Comparison of ENCODE assay signal across 1 cellular context in the genomic region with DNA sequence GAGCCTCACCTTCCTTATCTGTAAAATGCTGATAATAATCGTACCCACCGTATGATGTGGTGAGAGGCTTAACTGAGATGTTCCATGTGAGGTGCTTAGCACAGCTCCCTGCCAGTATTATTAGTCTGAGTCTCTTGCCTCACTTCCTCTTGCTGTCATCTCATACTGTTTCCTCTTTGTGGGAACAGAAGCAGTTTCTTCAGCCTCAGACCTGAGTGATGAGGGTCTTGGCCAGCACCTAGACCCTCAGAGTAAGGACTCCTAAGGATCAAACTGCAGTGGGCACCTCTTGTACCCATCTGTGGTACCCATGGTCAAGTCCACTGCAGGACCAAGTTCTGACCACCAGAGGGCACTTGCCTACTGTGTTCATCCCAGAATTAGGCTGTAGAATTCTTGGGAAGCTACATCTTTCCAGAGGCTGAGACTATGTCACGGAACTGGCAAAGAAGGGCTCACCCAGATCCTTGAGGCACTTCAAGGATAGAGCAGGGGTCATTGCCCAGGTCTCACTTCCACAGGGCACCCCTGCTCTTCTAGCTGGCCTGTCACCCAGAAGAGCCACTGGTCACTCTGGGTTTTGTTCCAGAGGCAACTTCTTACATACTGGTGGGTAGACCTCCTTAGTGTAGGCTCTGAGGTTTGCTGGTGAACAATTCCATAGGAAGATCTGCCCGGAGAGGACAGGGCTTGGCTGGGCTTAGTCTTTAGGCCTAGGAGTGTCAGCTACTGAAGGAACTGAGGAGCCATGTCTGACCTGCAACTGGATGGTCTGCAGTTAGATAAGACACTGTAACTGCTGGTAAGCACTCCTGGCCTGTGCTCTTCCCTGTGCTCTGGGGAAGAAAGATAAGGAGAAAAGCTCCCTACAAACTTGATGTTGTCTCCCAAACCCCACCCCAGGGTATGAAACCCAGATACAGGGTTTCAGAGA.
TF ChIP-seq lines count a peak whose summit lies in the region.

No MANE protein-coding gene starts in this region.

TF ChIP-seq in HepG2, 621 proteins besides CTCF, POLR2A, EP300 and RAD21 (continued from another document and continues in another):
- TF ChIP-seq, protein P1, sequence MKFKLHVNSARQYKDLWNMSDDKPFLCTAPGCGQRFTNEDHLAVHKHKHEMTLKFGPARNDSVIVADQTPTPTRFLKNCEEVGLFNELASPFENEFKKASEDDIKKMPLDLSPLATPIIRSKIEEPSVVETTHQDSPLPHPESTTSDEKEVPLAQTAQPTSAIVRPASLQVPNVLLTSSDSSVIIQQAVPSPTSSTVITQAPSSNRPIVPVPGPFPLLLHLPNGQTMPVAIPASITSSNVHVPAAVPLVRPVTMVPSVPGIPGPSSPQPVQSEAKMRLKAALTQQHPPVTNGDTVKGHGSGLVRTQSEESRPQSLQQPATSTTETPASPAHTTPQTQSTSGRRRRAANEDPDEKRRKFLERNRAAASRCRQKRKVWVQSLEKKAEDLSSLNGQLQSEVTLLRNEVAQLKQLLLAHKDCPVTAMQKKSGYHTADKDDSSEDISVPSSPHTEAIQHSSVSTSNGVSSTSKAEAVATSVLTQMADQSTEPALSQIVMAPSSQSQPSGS (CRISPR knock-in tag; IDR thresholded peaks at IDR 0.05) = peak; percentile 43; the same call in 1 of the 2 replicates
- TF ChIP-seq, protein P2, sequence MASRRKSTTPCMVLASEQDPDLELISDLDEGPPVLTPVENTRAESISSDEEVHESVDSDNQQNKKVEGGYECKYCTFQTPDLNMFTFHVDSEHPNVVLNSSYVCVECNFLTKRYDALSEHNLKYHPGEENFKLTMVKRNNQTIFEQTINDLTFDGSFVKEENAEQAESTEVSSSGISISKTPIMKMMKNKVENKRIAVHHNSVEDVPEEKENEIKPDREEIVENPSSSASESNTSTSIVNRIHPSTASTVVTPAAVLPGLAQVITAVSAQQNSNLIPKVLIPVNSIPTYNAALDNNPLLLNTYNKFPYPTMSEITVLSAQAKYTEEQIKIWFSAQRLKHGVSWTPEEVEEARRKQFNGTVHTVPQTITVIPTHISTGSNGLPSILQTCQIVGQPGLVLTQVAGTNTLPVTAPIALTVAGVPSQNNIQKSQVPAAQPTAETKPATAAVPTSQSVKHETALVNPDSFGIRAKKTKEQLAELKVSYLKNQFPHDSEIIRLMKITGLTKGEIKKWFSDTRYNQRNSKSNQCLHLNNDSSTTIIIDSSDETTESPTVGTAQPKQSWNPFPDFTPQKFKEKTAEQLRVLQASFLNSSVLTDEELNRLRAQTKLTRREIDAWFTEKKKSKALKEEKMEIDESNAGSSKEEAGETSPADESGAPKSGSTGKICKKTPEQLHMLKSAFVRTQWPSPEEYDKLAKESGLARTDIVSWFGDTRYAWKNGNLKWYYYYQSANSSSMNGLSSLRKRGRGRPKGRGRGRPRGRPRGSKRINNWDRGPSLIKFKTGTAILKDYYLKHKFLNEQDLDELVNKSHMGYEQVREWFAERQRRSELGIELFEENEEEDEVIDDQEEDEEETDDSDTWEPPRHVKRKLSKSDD (CRISPR knock-in tag; IDR thresholded peaks at IDR 0.05; ENCODE audit: low read depth) = no peak
- no peak for TF ChIP-seq HMG20B (CRISPR knock-in tag; conservative IDR thresholded peaks at IDR 0.05)
- no peak for TF ChIP-seq BHLHE40 (IDR thresholded peaks at IDR 0.05; ENCODE audit: low read length)
- peak; percentile 58; the same call in 1 of the 2 replicates for TF ChIP-seq ARID4A (CRISPR knock-in tag; IDR thresholded peaks at IDR 0.05; ENCODE audit: borderline replicate concordance)
- peak; percentile 52 for TF ChIP-seq GATAD2A (CRISPR knock-in tag; IDR thresholded peaks at IDR 0.05)
- TF ChIP-seq RORA (CRISPR knock-in tag; IDR thresholded peaks at IDR 0.05) = no peak
- TF ChIP-seq ZNF124 (CRISPR knock-in tag; IDR thresholded peaks at IDR 0.05) = peak; percentile 64; the same call in 1 of the 2 replicates
- TF ChIP-seq, protein P3, sequence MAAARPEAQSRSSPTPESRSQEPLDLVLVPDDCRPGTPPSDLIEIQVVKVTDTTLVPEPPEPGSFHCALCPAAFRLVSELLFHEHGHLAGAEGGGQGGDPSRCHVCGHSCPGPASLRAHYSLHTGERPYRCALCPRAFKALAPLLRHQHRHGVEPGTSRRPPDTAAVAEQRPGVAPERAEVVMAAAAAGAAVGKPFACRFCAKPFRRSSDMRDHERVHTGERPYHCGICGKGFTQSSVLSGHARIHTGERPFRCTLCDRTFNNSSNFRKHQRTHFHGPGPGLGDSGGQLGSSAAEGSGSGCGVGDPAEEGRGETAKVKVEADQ (CRISPR knock-in tag; IDR thresholded peaks at IDR 0.05; ENCODE audit: borderline replicate concordance) = 0 out of 2 replicates have a peak, but pooled peaks have one; percentile 48
- TF ChIP-seq ZNF781 (CRISPR knock-in tag; IDR thresholded peaks at IDR 0.05; ENCODE audit: borderline replicate concordance, not compliant biosample characterization) = no peak
- no peak for TF ChIP-seq ZNF503 (CRISPR knock-in tag; IDR thresholded peaks at IDR 0.05)
- no peak for TF ChIP-seq FIP1L1 (IDR thresholded peaks at IDR 0.05; ENCODE audit: borderline replicate concordance, insufficient read depth, low read depth, low read length)
- no peak; the same call in 1 of the 2 replicates for TF ChIP-seq ZNF670 (CRISPR knock-in tag; IDR thresholded peaks at IDR 0.05; ENCODE audit: borderline replicate concordance)
- TF ChIP-seq, protein P4, sequence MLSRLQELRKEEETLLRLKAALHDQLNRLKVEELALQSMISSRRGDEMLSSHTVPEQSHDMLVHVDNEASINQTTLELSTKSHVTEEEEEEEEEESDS (CRISPR knock-in tag; IDR thresholded peaks at IDR 0.05; ENCODE audit: borderline replicate concordance) = no peak
- TF ChIP-seq ZNF572 (CRISPR knock-in tag; IDR thresholded peaks at IDR 0.05) = no peak
- TF ChIP-seq ZNF142 (CRISPR knock-in tag; IDR thresholded peaks at IDR 0.05) = no peak
- TF ChIP-seq, protein P5, sequence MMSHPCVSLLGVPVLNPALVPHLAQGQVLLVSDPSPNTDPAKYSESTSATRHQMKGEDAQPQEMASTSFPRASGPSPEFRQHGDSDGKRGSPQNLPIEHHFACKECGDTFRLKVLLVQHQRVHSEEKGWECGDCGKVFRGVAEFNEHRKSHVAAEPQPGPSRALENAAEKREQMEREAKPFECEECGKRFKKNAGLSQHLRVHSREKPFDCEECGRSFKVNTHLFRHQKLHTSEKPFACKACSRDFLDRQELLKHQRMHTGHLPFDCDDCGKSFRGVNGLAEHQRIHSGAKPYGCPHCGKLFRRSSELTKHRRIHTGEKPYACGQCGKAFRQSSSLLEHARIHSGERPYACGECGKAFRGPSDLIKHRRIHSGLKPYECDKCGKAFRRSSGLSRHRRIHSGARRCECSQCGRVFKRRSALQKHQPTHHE (CRISPR knock-in tag; IDR thresholded peaks at IDR 0.05; ENCODE audit: borderline replicate concordance) = no peak
- TF ChIP-seq HOXA9 (CRISPR knock-in tag; IDR thresholded peaks at IDR 0.05; ENCODE audit: borderline replicate concordance) = no peak
- TF ChIP-seq ZNF710 (CRISPR knock-in tag; IDR thresholded peaks at IDR 0.05; ENCODE audit: borderline replicate concordance) = no peak
- TF ChIP-seq HES4 (CRISPR knock-in tag; IDR thresholded peaks at IDR 0.05; ENCODE audit: borderline replicate concordance) = no peak
- no peak for TF ChIP-seq ZNF382 (CRISPR knock-in tag; IDR thresholded peaks at IDR 0.05; ENCODE audit: borderline replicate concordance)
- peak; percentile 54 for TF ChIP-seq FOSL2 (CRISPR knock-in tag; IDR thresholded peaks at IDR 0.05)
- TF ChIP-seq ZMYM3 (CRISPR knock-in tag; IDR thresholded peaks at IDR 0.05) = no peak
- no peak for TF ChIP-seq ZNF33A (CRISPR knock-in tag; IDR thresholded peaks at IDR 0.05; ENCODE audit: borderline replicate concordance)
- TF ChIP-seq AHR (CRISPR knock-in tag; IDR thresholded peaks at IDR 0.05) = 0 out of 2 replicates have a peak, but pooled peaks have one; percentile 28
- TF ChIP-seq XRCC5 (optimal IDR thresholded peaks at IDR 0.05; ENCODE audit: low read length) = peak; percentile 92
- TF ChIP-seq NRL (CRISPR knock-in tag; IDR thresholded peaks at IDR 0.05; ENCODE audit: borderline replicate concordance) = no peak
